22 cellular contexts compared by ENCODE assay signal in genomic region chr11:22082178-22082577, GRCh38.
"Had no signal": no experiment of that assay in that cellular context is flagged by ENCODE, and none has a peak within 500 bp of the region (broad histone marks: within the 10 kb centered on the region; RNA-seq: fewer than 3 reads in every experiment).

No MANE protein-coding gene starts in this region.

- H3K27ac ChIP-seq: coronary artery, epithelial cell of prostate, esophagus squamous epithelium, gastrocnemius medialis, left ventricle myocardium inferior, lower lobe of right lung had no signal

- H3K4me3 Mint-ChIP-seq: dendritic cell treated with granulocyte-macrophage colony-stimulating factor and Interleukin-4, amounts not matched to agents 40 ng/mL and 50 ng/mL, for 4 days; effector memory CD8-positive, alpha-beta T cell; endodermal cell; mesothelial cell of epicardium; naive B cell had no signal

- H3K27ac Mint-ChIP-seq: dendritic cell treated with granulocyte-macrophage colony-stimulating factor and Interleukin-4, amounts not matched to agents 40 ng/mL and 50 ng/mL, for 4 days; effector memory CD8-positive, alpha-beta T cell; endodermal cell; mesothelial cell of epicardium; naive B cell had no signal

- H3K9me3 ChIP-seq: esophagus squamous epithelium, gastrocnemius medialis, lower lobe of right lung had no signal

- H3K27me3 Mint-ChIP-seq: dendritic cell treated with granulocyte-macrophage colony-stimulating factor and Interleukin-4, amounts not matched to agents 40 ng/mL and 50 ng/mL, for 4 days; effector memory CD8-positive, alpha-beta T cell; naive B cell had no signal

- H3K27me3 ChIP-seq: esophagus squamous epithelium, gastrocnemius medialis had no signal

- H3K4me1 ChIP-seq: esophagus squamous epithelium, lower lobe of right lung had no signal

- H3K4me3 ChIP-seq: coronary artery, esophagus squamous epithelium, gastrocnemius medialis, left ventricle myocardium inferior, lower lobe of right lung, mucosa of descending colon had no signal

- H3K4me1 Mint-ChIP-seq: endodermal cell, naive B cell had no signal

- H3K36me3 Mint-ChIP-seq: mesothelial cell of epicardium, naive B cell had no signal

- DNase-seq: effector CD8-positive, alpha-beta T cell; effector memory CD8-positive, alpha-beta T cell; endodermal cell; erythroblast; esophagus squamous epithelium; foreskin fibroblast; foreskin melanocyte; gastrocnemius medialis; glutamatergic neuron; head of caudate nucleus; hippocampal formation; left cardiac atrium; left ventricle myocardium inferior; lower lobe of right lung; mesenchymal stem cell; mucosa of descending colon; naive B cell had no signal

- H3K9me3 Mint-ChIP-seq: dendritic cell treated with granulocyte-macrophage colony-stimulating factor and Interleukin-4, amounts not matched to agents 40 ng/mL and 50 ng/mL, for 4 days had no signal

- H3K36me3 ChIP-seq: esophagus squamous epithelium, gastrocnemius medialis, left ventricle myocardium inferior, lower lobe of right lung had no signal

- ATAC-seq: effector memory CD8-positive, alpha-beta T cell; esophagus mucosa; gastrocnemius medialis; left cardiac atrium; lower lobe of right lung; mucosa of descending colon had no signal
